1 cellular context compared by ENCODE assay signal in the genomic region with DNA sequence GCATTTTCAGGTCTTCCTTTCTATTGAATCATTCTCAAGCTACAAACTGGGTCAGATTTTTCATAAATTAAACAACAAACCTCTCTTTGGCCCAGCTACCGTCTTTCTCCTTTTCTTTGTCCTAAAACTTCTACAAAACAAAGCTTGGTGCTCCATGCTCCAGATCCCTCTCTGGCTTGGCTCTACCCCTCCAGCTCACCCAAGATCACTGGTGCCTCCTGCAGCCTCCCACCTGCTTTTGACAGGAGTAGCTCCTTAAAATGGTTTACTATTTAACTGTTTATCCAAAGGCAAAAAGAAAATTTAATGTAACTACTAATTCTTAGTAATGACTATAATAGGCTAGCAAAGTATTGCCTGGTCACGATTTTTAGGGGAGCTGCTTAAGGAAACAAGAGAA.
TF ChIP-seq lines count a peak whose summit lies in the region.

No MANE protein-coding gene starts in this region.

TF ChIP-seq in GM23338, 12 proteins besides CTCF, POLR2A, EP300 and RAD21 (continued from another document):
- no peak for TF ChIP-seq ZNF462 (CRISPR knock-in tag; IDR thresholded peaks at IDR 0.05)
- TF ChIP-seq POLR2AphosphoS5 (IDR thresholded peaks at IDR 0.05; ENCODE audit: low read depth) = no peak
- no peak for TF ChIP-seq ZNF114 (CRISPR knock-in tag; IDR thresholded peaks at IDR 0.05)
